Comparison of ENCODE assay signal across 14 cellular contexts in genomic region chr22:26902401-26903029, GRCh38.
DNase-seq lines count a peak whose midpoint lies in the region; FAIRE-seq and TF ChIP-seq lines count a peak whose summit lies in the region.
"Had no signal": no experiment of that assay in that cellular context is flagged by ENCODE, and none has a peak within 500 bp of the region (broad histone marks: within the 10 kb centered on the region; RNA-seq: fewer than 3 reads in every experiment).

No MANE protein-coding gene starts in this region.

- no peak overlapping the region for H3K9ac ChIP-seq in H1 (replicated peaks in 1 of 4; ENCODE audit: extremely low read depth in 1 of 4, low read depth in 3 of 4, low read length in 3 of 4)
- H3K9ac ChIP-seq in neural cell (ENCODE audit: low read length), result peak overlapping the region; percentile 49

- no peaks in the 10 kb centered on the region for H4K20me1 ChIP-seq in H1 (replicated peaks in 1 of 2; ENCODE audit: control insufficient read depth in 1 of 2, insufficient read depth in 2 of 2, low read length in 2 of 2)
- no peaks in the 10 kb centered on the region for H4K20me1 ChIP-seq in neural cell (ENCODE audit: insufficient read depth)

- peaks cover 4% of the 10 kb centered on the region for H3F3A ChIP-seq in neural cell (ENCODE audit: insufficient read depth, low read length, poor library complexity, severe bottlenecking)

- H4K5ac ChIP-seq in H1 (ENCODE audit: insufficient read length, low read depth, low read length), result no peak overlapping the region

- H4K8ac ChIP-seq in H1 (ENCODE audit: extremely low read depth, insufficient read depth, low read length), result no peak overlapping the region

- H2AK5ac ChIP-seq in H1 (ENCODE audit: low read depth, low read length), result no peak overlapping the region

- CTCF ChIA-PET in Caco-2 (lab: Charles Lee), result no interaction called here
- CTCF ChIA-PET in H1 (lab: Charles Lee; ENCODE audit: partially characterized antibody), result interaction anchor here (1.6 kb wide), 1 partner anchor 11 kb away, joined by 3 read pairs; no protein-coding TSS in a partner anchor
- CTCF ChIA-PET in GM10248 (lab: Yijun Ruan, JAX), result no interaction called here

- H3K36me3 ChIP-seq in Caco-2 (ENCODE audit: control insufficient read depth, insufficient read depth, low read length) (no peaks in the 10 kb centered on the region), H1 (ENCODE audit: control insufficient read depth in 2 of 4, insufficient read depth in 4 of 4, low read length in 3 of 4) (no peaks in the 10 kb centered on the region), neural cell (ENCODE audit: insufficient read depth, low read length) (no peaks in the 10 kb centered on the region)
- H3K36me3 ChIP-seq: heart right ventricle had no signal

- no peak for DNase-seq in Caco-2
- peak; percentile 3 for DNase-seq in NAMALWA (ENCODE audit: low spot score)
- no peak for DNase-seq in H1 (ENCODE audit: low read depth in 1 of 2, low spot score in 2 of 2)
- no peak for DNase-seq in GM19240 (ENCODE audit: insufficient read length, low spot score)
- DNase-seq in GM10248 (ENCODE audit: extremely low spot score), result no peak
- no peak for DNase-seq in epidermal melanocyte (ENCODE audit: insufficient read length, low spot score)
- DNase-seq: body of pancreas; heart right ventricle; IMR-90; mammary epithelial cell; NCI-H1436 treated with DMSO at 0.1 percent for 48 hours; SIG-M5; stimulated activated naive CD4-positive, alpha-beta T cell had no signal

- H3K56ac ChIP-seq in H1 (replicated peaks; ENCODE audit: insufficient read length, low read depth, low read length), result no peak overlapping the region

- no peak overlapping the region for H2BK12ac ChIP-seq in H1 (ENCODE audit: low read depth, low read length)

- no peak overlapping the region for H2BK15ac ChIP-seq in H1 (ENCODE audit: low read length)

- no peaks in the 10 kb centered on the region for H3K79me1 ChIP-seq in H1 (ENCODE audit: low read depth, low read length)

- intact Hi-C loops in Caco-2 (cut with micrococcal nuclease; ENCODE audit: unreplicated experiment), result no loop called here

- no peak for TF ChIP-seq POLR2A in H1 (IDR thresholded peaks at IDR 0.05; ENCODE audit: control extremely low read depth in 1 of 2, low read depth in 2 of 2, low read length in 2 of 2)

- H3K4me1 Mint-ChIP-seq in Caco-2 (ENCODE audit: low read depth, unreplicated experiment), result peaks cover 8% of the 10 kb centered on the region

- peak overlapping the region; percentile 70 for H3K4me3 Mint-ChIP-seq in Caco-2 (ENCODE audit: unreplicated experiment)

- no peak for FAIRE-seq in H1 (lab: Jason Lieb, UNC)

- no peak overlapping the region for H3K14ac ChIP-seq in H1 (ENCODE audit: insufficient read length)

- no peaks in the 10 kb centered on the region for H3K9me2 ChIP-seq in neural cell (ENCODE audit: insufficient read depth, low read length)

- H2AFZ ChIP-seq in H1 (ENCODE audit: low read length) (no peak overlapping the region), neural cell (ENCODE audit: low read depth, low read length) (peak overlapping the region; percentile 24)

- H3K27me3 ChIP-seq in Caco-2 (replicated peaks; ENCODE audit: control insufficient read depth, insufficient read depth, low read length) (no peaks in the 10 kb centered on the region), H1 (replicated peaks in 1 of 4; ENCODE audit: control insufficient read depth in 3 of 4, extremely low read depth in 1 of 4, insufficient read depth in 3 of 4, low read length in 3 of 4) (peaks cover 0 to 9% (median 7%) of the 10 kb centered on the region in 4 experiments; a peak in 5 of 7 replicates), neural cell (ENCODE audit: insufficient read depth, low read depth, low read length) (no peaks in the 10 kb centered on the region)
- H3K27me3 ChIP-seq: body of pancreas had no signal

- no peak overlapping the region for H3K27ac Mint-ChIP-seq in Caco-2 (ENCODE audit: unreplicated experiment)

- H2BK120ac ChIP-seq in H1 (replicated peaks; ENCODE audit: low read depth, low read length), result no peak overlapping the region

- H3K79me2 ChIP-seq in H1 (ENCODE audit: control insufficient read depth in 1 of 2, insufficient read depth in 2 of 2, low read length in 2 of 2), result no peaks in the 10 kb centered on the region
- H3K79me2 ChIP-seq in neural cell (replicated peaks; ENCODE audit: insufficient read depth, low read length), result no peaks in the 10 kb centered on the region

- H3K23ac ChIP-seq in H1 (ENCODE audit: insufficient read length), result no peak overlapping the region

- H3K4me2 ChIP-seq in H1 (ENCODE audit: insufficient read depth in 1 of 2, low read depth in 2 of 2, low read length in 2 of 2) (peak overlapping the region; percentile 78 to 99), neural cell (ENCODE audit: low read length) (peak overlapping the region; percentile 19)

- H3K27me3 Mint-ChIP-seq in Caco-2 (ENCODE audit: insufficient read depth, unreplicated experiment), result peaks cover 31% of the 10 kb centered on the region

- WGBS in H1 (ENCODE audit: extremely low coverage in 1 of 2, insufficient coverage in 1 of 2, insufficient read length in 1 of 2, insufficient replicate concordance in 2 of 2, low coverage in 1 of 2, low lambda C conversion rate in 2 of 2, missing lambda C conversion rate in 1 of 2), 2 experiments, result 11% methylated on average over 3 of the region's 7 CpGs; no CpG with 5 or more reads in 1 of the 2 experiments

- no peak overlapping the region for H4K91ac ChIP-seq in H1 (replicated peaks; ENCODE audit: insufficient read length, low read length)

- H3K4me3 ChIP-seq in Caco-2 (ENCODE audit: low read depth, low read length) (no peak overlapping the region; the same call in 1 of the 2 replicates), H1 (ENCODE audit: extremely low read depth in 1 of 4, insufficient read depth in 2 of 4, low read depth in 3 of 4, low read length in 4 of 4) (peak overlapping the region; percentile 30 to 60 (median 44)), neural cell (ENCODE audit: low read length) (peak overlapping the region; percentile 41)
- H3K4me3 ChIP-seq: body of pancreas had no signal

- H2BK20ac ChIP-seq in H1 (ENCODE audit: low read length), result peak overlapping the region; percentile 72; the same call in 1 of the 2 replicates

- H3K36me3 Mint-ChIP-seq in Caco-2 (ENCODE audit: insufficient read depth, unreplicated experiment), result no peaks in the 10 kb centered on the region

- H3K18ac ChIP-seq in H1 (ENCODE audit: extremely low read depth, low read length), result peak overlapping the region; percentile 90

- BruUV-seq in Caco-2 (replicated peaks; lab: Mats Ljungman, UMichigan), result no TSS peak

- no peaks in the 10 kb centered on the region for H3K9me3 Mint-ChIP-seq in Caco-2 (ENCODE audit: unreplicated experiment)

- peak overlapping the region; percentile 23 for H3K4ac ChIP-seq in H1 (replicated peaks; ENCODE audit: insufficient read length, low read depth, low read length)

- H3K9me3 ChIP-seq in Caco-2 (no peaks in the 10 kb centered on the region), H1 (ENCODE audit: insufficient read depth in 2 of 2, low read depth in 1 of 2, low read length in 1 of 2) (peaks cover 0 to 2% of the 10 kb centered on the region in 2 experiments; a peak in 1 of 4 replicates), neural cell (ENCODE audit: low read length) (no peaks in the 10 kb centered on the region)
- H3K9me3 ChIP-seq: body of pancreas, heart right ventricle had no signal

- peaks cover 11% of the 10 kb centered on the region; the same call in 1 of the 2 replicates for H3K23me2 ChIP-seq in H1 (ENCODE audit: low read depth, low read length)

- TF ChIP-seq RAD21 in H1 (IDR thresholded peaks at IDR 0.05 in 1 of 2, conservative IDR thresholded peaks at IDR 0.05 in 1 of 2; ENCODE audit: low read depth in 2 of 2, low read length in 2 of 2), result no peak
- no peak for TF ChIP-seq RAD21 in neural cell (conservative IDR thresholded peaks at IDR 0.05)

- H3K27ac ChIP-seq in H1 (ENCODE audit: low read depth, low read length), result no peak overlapping the region
- H3K27ac ChIP-seq in neural cell (ENCODE audit: low read length), result peak overlapping the region; percentile 49
- H3K27ac ChIP-seq: body of pancreas, heart right ventricle had no signal

- POLR2A ChIA-PET in Caco-2 (lab: Charles Lee) (no interaction called here), H1 (lab: Charles Lee; ENCODE audit: partially characterized antibody) (interaction anchor here (0.7 kb wide), 1 partner anchor 160 kb away, joined by 3 read pairs; no protein-coding TSS in a partner anchor), GM10248 (lab: Yijun Ruan, JAX) (no interaction called here)

- peak overlapping the region; percentile 71; the same call in 1 of the 2 replicates for H2BK5ac ChIP-seq in H1 (ENCODE audit: low read depth, low read length)

- TF ChIP-seq CTCF in Caco-2 (IDR thresholded peaks at IDR 0.05; ENCODE audit: insufficient read depth in 1 of 2, low read depth in 1 of 2, low read length in 1 of 2, severe bottlenecking in 1 of 2, unreplicated experiment in 1 of 2) (no peak), H1 (IDR thresholded peaks at IDR 0.05; ENCODE audit: control extremely low read depth in 1 of 3, insufficient read depth in 1 of 3, low read depth in 1 of 3, low read length in 3 of 3) (no peak), neural cell (IDR thresholded peaks at IDR 0.05; ENCODE audit: poor library complexity, severe bottlenecking) (no peak), GM10248 (IDR thresholded peaks at IDR 0.05; ENCODE audit: control extremely low read depth, extremely low read depth, low read depth, missing control alignments) (no peak)

- H3K4me1 ChIP-seq in Caco-2 (no peaks in the 10 kb centered on the region), H1 (replicated peaks in 1 of 4; ENCODE audit: control insufficient read depth in 3 of 4, insufficient read depth in 4 of 4, low read length in 3 of 4) (peaks cover 13 to 23% (median 18%) of the 10 kb centered on the region in 4 experiments)
- H3K4me1 ChIP-seq: body of pancreas had no signal

- TF ChIP-seq EP300 in H1 (IDR thresholded peaks at IDR 0.05; ENCODE audit: borderline replicate concordance in 1 of 2, low read depth in 2 of 2, low read length in 2 of 2), result no peak
- TF ChIP-seq EP300 in neural cell (conservative IDR thresholded peaks at IDR 0.05; ENCODE audit: poor library complexity, severe bottlenecking), result no peak

TF ChIP-seq in H1, 55 proteins besides CTCF, POLR2A, EP300 and RAD21 (continues in another document):
- TF ChIP-seq RBBP5 (IDR thresholded peaks at IDR 0.05; ENCODE audit: borderline replicate concordance, low read depth, low read length) (no peak), CEBPB (IDR thresholded peaks at IDR 0.05; ENCODE audit: low read depth, low read length) (no peak), SAP30 (IDR thresholded peaks at IDR 0.05; ENCODE audit: insufficient read depth, insufficient replicate concordance, low read length) (no peak)
